ENCODE assay signal across 12 cellular contexts in the genomic region with DNA sequence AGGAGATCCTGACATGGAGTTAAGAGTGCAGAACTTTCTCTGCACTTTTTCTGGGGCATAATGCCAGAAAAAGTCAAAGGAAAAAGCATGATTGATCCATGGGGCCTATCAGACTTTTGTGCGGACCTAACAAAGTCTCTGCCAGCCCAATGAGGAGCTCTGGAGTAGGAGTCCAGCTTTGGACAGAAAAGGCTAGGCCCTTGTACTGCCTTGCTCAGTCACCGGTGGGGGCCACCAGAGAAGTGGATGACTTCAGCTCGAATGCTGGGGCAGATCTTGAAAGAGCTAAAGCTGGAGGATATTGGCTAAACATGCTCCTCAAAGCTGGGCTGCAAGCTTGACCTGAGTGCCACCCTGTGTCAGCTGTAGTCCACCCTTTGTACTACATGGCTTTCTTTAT. TPM values are rescaled to one million over a fixed set of nuclear protein-coding genes. Genes with fewer than 3 reads are reported as not detected.
DNase-seq lines count a peak whose midpoint lies in the region; ATAC-seq and TF ChIP-seq lines count a peak whose summit lies in the region.
"Had no signal": no experiment of that assay in that cellular context is flagged by ENCODE, and none has a peak within 500 bp of the region (broad histone marks: within the 10 kb centered on the region; RNA-seq: fewer than 3 reads in every experiment).

No MANE protein-coding gene starts in this region.

- H3K4me3 Mint-ChIP-seq in activated CD4-positive, alpha-beta T cell treated with anti-CD3 and anti-CD28 coated beads, Interleukin-2, amount 10 ng/mL, durations not matched to agents 7 days and 5 days = no peak overlapping the region
- peak overlapping the region; percentile 76 for H3K4me3 Mint-ChIP-seq in activated naive CD8-positive, alpha-beta T cell treated with anti-CD3 and anti-CD28 coated beads, Interleukin-2, amount 10 ng/mL, durations not matched to agents 7 days and 5 days
- H3K4me3 Mint-ChIP-seq: HFFc6 had no signal

- peak overlapping the region; percentile 53 for H2AFZ ChIP-seq in Loucy (ENCODE audit: low read length)

- intact Hi-C loops in prostate gland (cut with DNase I) = no loop called here

- no peak for TF ChIP-seq POLR2A in prostate gland (IDR thresholded peaks at IDR 0.05)

- H3K27ac ChIP-seq in prostate gland = peak overlapping the region; percentile 97 to 98
- no peak overlapping the region for H3K27ac ChIP-seq in foreskin keratinocyte

- ATAC-seq in activated naive CD8-positive, alpha-beta T cell treated with anti-CD3 and anti-CD28 coated beads, Interleukin-2, amount 10 ng/mL, durations not matched to agents 7 days and 5 days (ENCODE audit: low read depth) = no peak
- no peak for ATAC-seq in foreskin keratinocyte
- ATAC-seq: esophagus mucosa had no signal

- WGBS in prostate gland = 92% methylated on average over 3 of the region's 3 CpGs

- peak overlapping the region; percentile 63 for H3K4me2 ChIP-seq in Loucy (ENCODE audit: low read depth, low read length, poor library complexity, severe bottlenecking)

- H3K36me3 Mint-ChIP-seq in activated CD4-positive, alpha-beta T cell treated with anti-CD3 and anti-CD28 coated beads, Interleukin-2, amount 10 ng/mL, durations not matched to agents 7 days and 5 days (ENCODE audit: low read depth) = peaks cover 29% of the 10 kb centered on the region
- H3K36me3 Mint-ChIP-seq in activated naive CD8-positive, alpha-beta T cell treated with anti-CD3 and anti-CD28 coated beads, Interleukin-2, amount 10 ng/mL, durations not matched to agents 7 days and 5 days = peaks cover 18% of the 10 kb centered on the region

- CTCF ChIA-PET in activated CD4-positive, alpha-beta T cell treated with anti-CD3 and anti-CD28 coated beads, Interleukin-2, amount 10 ng/mL, durations not matched to agents 7 days and 5 days (lab: Charles Lee) = interaction anchor here (0.6 to 1.6 kb wide), 5 partner anchors 13 to 231 kb away, joined by 3 to 6 read pairs (median 4); no protein-coding TSS in a partner anchor

- H3K4me1 ChIP-seq in Loucy (ENCODE audit: insufficient read depth, low read length, poor library complexity, severe bottlenecking) (peaks cover 14% of the 10 kb centered on the region), prostate gland (replicated peaks) (peaks cover 3% of the 10 kb centered on the region), foreskin keratinocyte (no peaks in the 10 kb centered on the region)

- H4K20me1 ChIP-seq in Loucy (ENCODE audit: insufficient read depth, low read length, poor library complexity, severe bottlenecking) = peaks cover 21% of the 10 kb centered on the region

- H3K9me3 Mint-ChIP-seq in activated CD4-positive, alpha-beta T cell treated with anti-CD3 and anti-CD28 coated beads, Interleukin-2, amount 10 ng/mL, durations not matched to agents 7 days and 5 days = peaks cover 8% of the 10 kb centered on the region
- peaks cover 1% of the 10 kb centered on the region for H3K9me3 Mint-ChIP-seq in activated naive CD8-positive, alpha-beta T cell treated with anti-CD3 and anti-CD28 coated beads, Interleukin-2, amount 10 ng/mL, durations not matched to agents 7 days and 5 days
- H3K9me3 Mint-ChIP-seq: HFFc6 had no signal

- H3K27me3 Mint-ChIP-seq in activated CD4-positive, alpha-beta T cell treated with anti-CD3 and anti-CD28 coated beads, Interleukin-2, amount 10 ng/mL, durations not matched to agents 7 days and 5 days = no peaks in the 10 kb centered on the region
- H3K27me3 Mint-ChIP-seq in activated naive CD8-positive, alpha-beta T cell treated with anti-CD3 and anti-CD28 coated beads, Interleukin-2, amount 10 ng/mL, durations not matched to agents 7 days and 5 days = no peaks in the 10 kb centered on the region

- TF ChIP-seq CTCF in Loucy (conservative IDR thresholded peaks at IDR 0.05; ENCODE audit: low read length) (no peak), prostate gland (IDR thresholded peaks at IDR 0.05) (no peak), foreskin keratinocyte (conservative IDR thresholded peaks at IDR 0.05) (no peak)

- peak overlapping the region; percentile 87 for H3K27ac Mint-ChIP-seq in activated CD4-positive, alpha-beta T cell treated with anti-CD3 and anti-CD28 coated beads, Interleukin-2, amount 10 ng/mL, durations not matched to agents 7 days and 5 days
- peak overlapping the region; percentile 95 for H3K27ac Mint-ChIP-seq in activated naive CD8-positive, alpha-beta T cell treated with anti-CD3 and anti-CD28 coated beads, Interleukin-2, amount 10 ng/mL, durations not matched to agents 7 days and 5 days
- H3K27ac Mint-ChIP-seq: HFFc6 had no signal

- H3K9me3 ChIP-seq in Loucy (ENCODE audit: insufficient read depth, low read depth, low read length) = no peaks in the 10 kb centered on the region
- H3K9me3 ChIP-seq in prostate gland = no peaks in the 10 kb centered on the region

- H3K9ac ChIP-seq in Loucy (ENCODE audit: low read depth, low read length, poor library complexity, severe bottlenecking) = peak overlapping the region; percentile 42

- peaks cover 29% of the 10 kb centered on the region for H3K79me2 ChIP-seq in Loucy (ENCODE audit: insufficient read depth, low read length)

- no peaks in the 10 kb centered on the region for H3F3A ChIP-seq in Loucy (ENCODE audit: low read depth)

- POLR2A ChIA-PET in activated CD4-positive, alpha-beta T cell treated with anti-CD3 and anti-CD28 coated beads, Interleukin-2, amount 10 ng/mL, durations not matched to agents 7 days and 5 days (lab: Charles Lee) = interaction anchor here (0.8 kb wide), 1 partner anchor 17 kb away, joined by 3 read pairs; no protein-coding TSS in a partner anchor
- POLR2A ChIA-PET in activated naive CD8-positive, alpha-beta T cell treated with anti-CD3 and anti-CD28 coated beads, Interleukin-2, amount 10 ng/mL, durations not matched to agents 7 days and 5 days (lab: Charles Lee) = interaction anchor here (0.8 to 1.7 kb wide), 3 partner anchors 17 to 247 kb away, joined by 3 to 6 read pairs (median 4); a partner anchor contains a TSS

- H3K4me3 ChIP-seq in Loucy (ENCODE audit: low read length, poor library complexity, severe bottlenecking) = peak overlapping the region; percentile 44
- no peak overlapping the region for H3K4me3 ChIP-seq in prostate gland

- H3K27me3 ChIP-seq in Loucy (ENCODE audit: insufficient read depth, low read length, poor library complexity, severe bottlenecking) (peaks cover 11% of the 10 kb centered on the region), prostate gland (replicated peaks; ENCODE audit: insufficient read depth) (no peaks in the 10 kb centered on the region), foreskin keratinocyte (peaks cover 3% of the 10 kb centered on the region)

- H3K9me2 ChIP-seq in Loucy (replicated peaks; ENCODE audit: low read depth, low read length) = no peaks in the 10 kb centered on the region

- H3K36me3 ChIP-seq in Loucy (ENCODE audit: insufficient read depth, low read length) (no peaks in the 10 kb centered on the region), prostate gland (no peaks in the 10 kb centered on the region)

- no peak for DNase-seq in activated CD4-positive, alpha-beta T cell treated with anti-CD3 and anti-CD28 coated beads, Interleukin-2, amount 10 ng/mL, durations not matched to agents 7 days and 5 days
- no peak for DNase-seq in activated CD4-positive, alpha-beta T cell treated with anti-CD3 and anti-CD28 coated beads, Interleukin-2, amount 50 U/mL, for 4 hours
- DNase-seq in activated naive CD8-positive, alpha-beta T cell treated with anti-CD3 and anti-CD28 coated beads, Interleukin-2, amount 10 ng/mL, durations not matched to agents 7 days and 5 days = no peak
- DNase-seq in prostate gland (ENCODE audit: low spot score) (no peak), NCI-H128 (lab: John Stamatoyannopoulos, UW; ENCODE audit: unreplicated experiment) (no peak), foreskin keratinocyte (no peak), G401 (ENCODE audit: low spot score) (no peak)
- DNase-seq: dermis blood vessel endothelial cell; HFFc6; stimulated activated CD4-positive, alpha-beta T cell treated with anti-CD3 and anti-CD28 coated beads, Interleukin-12 subunit alpha, Interleukin-12 subunit beta, amount 100 ng/mL, for 4 hours had no signal

- in situ Hi-C loops in G401 (cut with HindIII; ENCODE audit: low sequenced_read_pairs) = no loop called here

- peaks cover 47% of the 10 kb centered on the region for H3K4me1 Mint-ChIP-seq in activated CD4-positive, alpha-beta T cell treated with anti-CD3 and anti-CD28 coated beads, Interleukin-2, amount 10 ng/mL, durations not matched to agents 7 days and 5 days
- H3K4me1 Mint-ChIP-seq in activated naive CD8-positive, alpha-beta T cell treated with anti-CD3 and anti-CD28 coated beads, Interleukin-2, amount 10 ng/mL, durations not matched to agents 7 days and 5 days = peaks cover 26% of the 10 kb centered on the region

RNA-seq across cellular contexts. Expression of a gene that starts 2.8 kb away (rescaled TPM):
- total RNA-seq in activated CD4-positive, alpha-beta T cell treated with anti-CD3 and anti-CD28 coated beads, Interleukin-2, amount 10 ng/mL, durations not matched to agents 7 days and 5 days = 100 to 1,000 TPM; 124 to 129 TPM
- total RNA-seq in activated naive CD8-positive, alpha-beta T cell treated with anti-CD3 and anti-CD28 coated beads, Interleukin-2, amount 10 ng/mL, durations not matched to agents 7 days and 5 days = 100 to 1,000 TPM; 136 TPM
- 10 to 100 TPM; 41.2 to 47.9 TPM for total RNA-seq in prostate gland
- total RNA-seq in foreskin keratinocyte = 36.4 and 43.2 TPM in 2 replicates
- polyA plus RNA-seq in foreskin keratinocyte = 12.9 and 13.9 TPM in 2 replicates
- 8.9 and 14.3 TPM in 2 replicates for total RNA-seq in G401 (2014; rRNA removed; shearing (Covaris generic))
